Comparison of ENCODE assay signal across 8 cellular contexts in genomic region chr11:77449060-77449521, GRCh38. TPM values are rescaled to one million over a fixed set of nuclear protein-coding genes. Genes with fewer than 3 reads are reported as not detected.
DNase-seq lines count a peak whose midpoint lies in the region; ATAC-seq, FAIRE-seq and TF ChIP-seq lines count a peak whose summit lies in the region.

No MANE protein-coding gene starts in this region.

- no peaks in the 10 kb centered on the region for H3K4me1 ChIP-seq in right lobe of liver
- H3K4me1 ChIP-seq in HepG2 (ENCODE audit: insufficient read depth, low read length) = peaks cover 18% of the 10 kb centered on the region
- H3K4me1 ChIP-seq in aorta (ENCODE audit: control insufficient read depth in 1 of 2, insufficient read depth in 2 of 2, low read length in 2 of 2) = no peaks in the 10 kb centered on the region

- TF ChIP-seq EP300 in HepG2 (IDR thresholded peaks at IDR 0.05; ENCODE audit: low read depth in 2 of 2, low read length in 2 of 2) = no peak
- no peak for TF ChIP-seq EP300 in HepG2 (CRISPR knock-in tag; IDR thresholded peaks at IDR 0.05; ENCODE audit: borderline replicate concordance)

- peaks cover 11% of the 10 kb centered on the region for H3K27me3 Mint-ChIP-seq in T-helper 17 cell

- no peak for TF ChIP-seq RAD21 in HepG2 (CRISPR knock-in tag; IDR thresholded peaks at IDR 0.05)

- no peaks in the 10 kb centered on the region for H3K36me3 ChIP-seq in right lobe of liver
- no peaks in the 10 kb centered on the region for H3K36me3 ChIP-seq in HepG2 (replicated peaks in 1 of 2; ENCODE audit: control insufficient read depth in 1 of 2, insufficient read depth in 2 of 2, low read length in 2 of 2)
- H3K36me3 ChIP-seq in aorta (ENCODE audit: control insufficient read depth in 1 of 2, insufficient read depth in 2 of 2, low read length in 1 of 2) = no peaks in the 10 kb centered on the region

- peak overlapping the region; percentile 37 for H3K4me3 Mint-ChIP-seq in T-helper 17 cell

- no peak for TF ChIP-seq CTCF in right lobe of liver (IDR thresholded peaks at IDR 0.05)
- no peak for TF ChIP-seq CTCF in HepG2 (CRISPR knock-in tag; IDR thresholded peaks at IDR 0.05)

- H3K36me3 Mint-ChIP-seq in T-helper 17 cell (ENCODE audit: low read depth) = peaks cover 6% of the 10 kb centered on the region

- peak overlapping the region; percentile 70 for H3K27ac Mint-ChIP-seq in T-helper 17 cell

- no TSS peak for BruUV-seq in HepG2 (replicated peaks; lab: Mats Ljungman, UMichigan)

- no peaks in the 10 kb centered on the region for H3K9me3 ChIP-seq in right lobe of liver
- H3K9me3 ChIP-seq in HepG2 (ENCODE audit: low read length) = no peaks in the 10 kb centered on the region
- no peaks in the 10 kb centered on the region for H3K9me3 ChIP-seq in T-helper 17 cell (ENCODE audit: control insufficient read depth, low read length, poor library complexity, severe bottlenecking)
- no peaks in the 10 kb centered on the region for H3K9me3 ChIP-seq in aorta (ENCODE audit: control insufficient read depth, low read length)

- CTCF ChIA-PET in HepG2 (lab: Yijun Ruan, JAX; ENCODE audit: low intra/inter-chr PET ratio, low total read pairs) = no interaction called here

- H3K9ac ChIP-seq in HepG2 (ENCODE audit: insufficient read depth, low read depth, low read length) = no peak overlapping the region

- H3K4me3 ChIP-seq in right lobe of liver = no peak overlapping the region
- no peak overlapping the region for H3K4me3 ChIP-seq in HepG2 (replicated peaks in 1 of 3; ENCODE audit: insufficient read depth in 1 of 3, low read depth in 2 of 3, low read length in 3 of 3)
- no peak overlapping the region for H3K4me3 ChIP-seq in aorta (ENCODE audit: low read length in 2 of 2)

- no peak for DNase-seq in right lobe of liver
- DNase-seq in HepG2 (ENCODE audit: low spot score) = no peak
- no peak for DNase-seq in T-helper 17 cell
- no peak for DNase-seq in COLO829 (ENCODE audit: low spot score)
- DNase-seq in middle frontal gyrus (ENCODE audit: extremely low spot score, low spot score) = no peak
- DNase-seq in aorta = no peak
- no peak for DNase-seq in amniotic stem cell (lab: John Stamatoyannopoulos, UW)

- WGBS in right lobe of liver (ENCODE audit: insufficient coverage, low coverage, low lambda C conversion rate, missing lambda C conversion rate) = 47% methylated on average over 5 of the region's 5 CpGs
- 54% methylated on average over 5 of the region's 5 CpGs for WGBS in HepG2 (ENCODE audit: low lambda C conversion rate)
- WGBS in aorta, 2 donors = 71 to 75% methylated on average over 5 of the region's 5 CpGs

- FAIRE-seq in HepG2 (lab: Jason Lieb, UNC) = no peak

- TF ChIP-seq POLR2A in right lobe of liver (IDR thresholded peaks at IDR 0.05) (no peak), HepG2 (IDR thresholded peaks at IDR 0.05; ENCODE audit: insufficient read depth in 1 of 2, low read depth in 2 of 2, low read length in 2 of 2) (no peak)

- H3K4me2 ChIP-seq in HepG2 (ENCODE audit: low read depth, low read length) = no peak overlapping the region

- H3K79me2 ChIP-seq in HepG2 (ENCODE audit: insufficient read depth, low read length) = no peaks in the 10 kb centered on the region

- no peaks in the 10 kb centered on the region for H4K20me1 ChIP-seq in HepG2 (ENCODE audit: insufficient read depth, low read length)

- POLR2A ChIA-PET in HepG2 (lab: Yijun Ruan, JAX) = no interaction called here

- H3K27ac ChIP-seq in right lobe of liver (no peak overlapping the region), HepG2 (ENCODE audit: extremely low read length, insufficient read depth, low read length) (no peak overlapping the region), aorta (ENCODE audit: low read depth in 1 of 2, low read length in 2 of 2) (no peak overlapping the region)

- in situ Hi-C loops in HepG2 (cut with HindIII; ENCODE audit: extremely low pct_ligation_motif_present, low pct_unique_long_range_greater_than_20kb) = no loop called here

- intact Hi-C loops in right lobe of liver (cut with DNase I) = no loop called here
- intact Hi-C loops in HepG2 (cut with micrococcal nuclease; ENCODE audit: unreplicated experiment) = no loop called here
- intact Hi-C loops in aorta (cut with DNase I) = no loop called here

- H3K27me3 ChIP-seq in right lobe of liver (no peaks in the 10 kb centered on the region), HepG2 (ENCODE audit: control insufficient read depth in 1 of 2, insufficient read depth in 2 of 2, low read length in 2 of 2) (no peaks in the 10 kb centered on the region), aorta (ENCODE audit: control insufficient read depth in 1 of 2, insufficient read depth in 2 of 2, low read length in 1 of 2) (no peaks in the 10 kb centered on the region)

- no peak overlapping the region for H2AFZ ChIP-seq in HepG2 (ENCODE audit: low read length)

- H3K4me1 Mint-ChIP-seq in T-helper 17 cell = peaks cover 14% of the 10 kb centered on the region

- peak in 3 of 4 donors; percentile 29 to 52 (median 42) for ATAC-seq in right lobe of liver
- ATAC-seq in HepG2 = no peak
- peak; percentile 51 for ATAC-seq in HG03045 (IDR thresholded peaks at IDR 0.05; ENCODE audit: unreplicated experiment)
- no peak for ATAC-seq in T-helper 17 cell
- no peak for ATAC-seq in aorta (ENCODE audit: low FRiP score)

TF ChIP-seq in HepG2, 621 proteins besides CTCF, POLR2A, EP300 and RAD21 (continues in another document):
- TF ChIP-seq CBX2 (IDR thresholded peaks at IDR 0.05; ENCODE audit: low read depth, low read length) (no peak), CBX2 (CRISPR knock-in tag; IDR thresholded peaks at IDR 0.05; ENCODE audit: low read depth) (no peak), BRF2 (CRISPR knock-in tag; IDR thresholded peaks at IDR 0.05) (no peak), ZIK1 (CRISPR knock-in tag; IDR thresholded peaks at IDR 0.05; ENCODE audit: borderline replicate concordance, low read depth) (no peak), ZNF570 (CRISPR knock-in tag; IDR thresholded peaks at IDR 0.05; ENCODE audit: borderline replicate concordance) (no peak), SP5 (CRISPR knock-in tag; IDR thresholded peaks at IDR 0.05; ENCODE audit: borderline replicate concordance, low read depth) (no peak), ZNF512 (CRISPR knock-in tag; IDR thresholded peaks at IDR 0.05) (no peak), ZNF780A (CRISPR knock-in tag; IDR thresholded peaks at IDR 0.05) (no peak), ZNF414 (CRISPR knock-in tag; IDR thresholded peaks at IDR 0.05) (no peak), GATAD2A (CRISPR knock-in tag; IDR thresholded peaks at IDR 0.05) (no peak)

RNA-seq across cellular contexts. Expression of gene PAK1, which starts 24.8 kb away (rescaled TPM):
- total RNA-seq in right lobe of liver (10 to 100 TPM in 2 of 6 experiments, 1 to 10 TPM in 4; 7.3 to 14.5 (median 9.3) TPM), HepG2 (2016; rRNA removed; fragmentation: Illumina TruSeq; extraction: Trizol) (1.5 and 3.1 TPM in 2 replicates), T-helper 17 cell (10 to 100 TPM; 13.1 to 16.7 TPM), aorta (10 to 100 TPM; 27.0 to 42.6 TPM)
- total RNA-seq in HepG2 (2016; cell fraction: cytosol; rRNA removed; fragmentation: Illumina TruSeq; extraction: Trizol; ENCODE audit: low read depth) = 2.0 and 3.0 TPM in 2 replicates
- total RNA-seq in HepG2 (2016; cell fraction: insoluble cytoplasmic fraction; rRNA removed; fragmentation: Illumina TruSeq; extraction: Trizol) = 0.89 and 1.1 TPM in 2 replicates
- 1.5 and 1.8 TPM in 2 replicates for total RNA-seq in HepG2 (2016; cell fraction: membrane; rRNA removed; fragmentation: Illumina TruSeq; extraction: Trizol)
- 0.96 and 2.2 TPM in 2 replicates for total RNA-seq in HepG2 (2016; cell fraction: nucleus; rRNA removed; fragmentation: Illumina TruSeq; extraction: Trizol)
- polyA plus RNA-seq in HepG2 (2011; rRNA removed) (4.3 and 4.9 TPM in 2 replicates), aorta (10 to 100 TPM in 1 of 2 donors, 1 to 10 TPM in 1; 9.4 to 11.8 TPM)
- 1.7 and 3.1 TPM in 2 replicates for polyA plus RNA-seq in HepG2 (2011; cell fraction: cytosol; rRNA removed)
- polyA plus RNA-seq in HepG2 (2011; cell fraction: nucleus; rRNA removed) = 10.8 and 12.7 TPM in 2 replicates
- polyA plus RNA-seq in HepG2 (2012) = 3.3 and 5.7 TPM in 2 replicates
- polyA plus RNA-seq in HepG2 (2016; cell fraction: cytosol; fragmentation: Illumina TruSeq; extraction: Trizol; ENCODE audit: low read depth) = 0.31 and 0.35 TPM in 2 replicates
- polyA plus RNA-seq in HepG2 (2016; cell fraction: insoluble cytoplasmic fraction; fragmentation: Illumina TruSeq; extraction: Trizol; ENCODE audit: low read depth) = 1.5 and 2.0 TPM in 2 replicates
- 0.78 and 1.3 TPM in 2 replicates for polyA plus RNA-seq in HepG2 (2016; cell fraction: membrane; fragmentation: Illumina TruSeq; extraction: Trizol; ENCODE audit: low read depth)
- polyA plus RNA-seq in HepG2 (2016; cell fraction: nucleus; fragmentation: Illumina TruSeq; extraction: Trizol; ENCODE audit: insufficient read depth, low read depth) = 3.3 and 3.9 TPM in 2 replicates
- 1.7 and 35.6 TPM in 2 replicates for polyA minus RNA-seq in HepG2 (2011; rRNA and poly(A)+ RNA removed; ENCODE audit: low replicate concordance)
- polyA minus RNA-seq in HepG2 (2011; cell fraction: cytosol; rRNA and poly(A)+ RNA removed) = 2.1 and 4.2 TPM in 2 replicates
- polyA minus RNA-seq in HepG2 (2011; cell fraction: nucleus; rRNA and poly(A)+ RNA removed) = 7.5 and 9.6 TPM in 2 replicates

Comparison
In these comparisons a context has a peak if more than half of its experiments do, and no peak if none do; other contexts are left out.
1. ATAC-seq: peak in right lobe of liver (3 of 4) and HG03045 (single experiment); none in HepG2 (single experiment), T-helper 17 cell (single experiment) and aorta (single experiment).